18 cellular contexts compared by ENCODE assay signal in genomic region chr2:85199692-85200091, GRCh38.
"Had no signal": no experiment of that assay in that cellular context is flagged by ENCODE, and none has a peak within 500 bp of the region (broad histone marks: within the 10 kb centered on the region; RNA-seq: fewer than 3 reads in every experiment).

No MANE protein-coding gene starts in this region.

- H3K27ac Mint-ChIP-seq: activated T-helper 17 cell treated with anti-CD3 and anti-CD28 coated beads, Interleukin-2, amount 50 U/mL, for 72 hours had no signal

- H3K4me3 ChIP-seq: cardiac muscle cell, lower lobe of right lung, ovary, tibial nerve, uterus had no signal

- DNase-seq: activated CD4-positive, alpha-beta T cell treated with anti-CD3 and anti-CD28 coated beads, Interleukin-2, amount 50 U/mL, for 4 hours; activated CD4-positive, CD25-positive, alpha-beta regulatory T cell treated with anti-CD3 and anti-CD28 coated beads, Interleukin-2, amount 50 U/mL, for 72 hours; activated naive CD4-positive, alpha-beta T cell treated with Interleukin-2 at 50 U/mL for 16 hours; foreskin melanocyte; kidney glomerular epithelial cell; lower lobe of right lung; ovary; stimulated activated CD4-positive, alpha-beta T cell treated with anti-CD3 and anti-CD28 coated beads, Interleukin-4, amount 100 ng/mL, for 1 hour; stimulated activated naive CD4-positive, alpha-beta T cell; substantia nigra; T-helper 1 cell; T1000; uterus had no signal

- H3K4me1 ChIP-seq: tibial nerve, uterus had no signal

- H3K9me3 Mint-ChIP-seq: activated T-helper 17 cell treated with anti-CD3 and anti-CD28 coated beads, Interleukin-2, amount 50 U/mL, for 72 hours; mesothelial cell of epicardium; neural crest cell had no signal

- H3K36me3 Mint-ChIP-seq: mesothelial cell of epicardium had no signal

- H3K36me3 ChIP-seq: cardiac muscle cell, lower lobe of right lung, ovary, tibial nerve, uterus had no signal

- ATAC-seq: activated T-helper 17 cell treated with anti-CD3 and anti-CD28 coated beads, Interleukin-2, amount 50 U/mL, for 72 hours; lower lobe of right lung had no signal

- H3K4me3 Mint-ChIP-seq: activated T-helper 17 cell treated with anti-CD3 and anti-CD28 coated beads, Interleukin-2, amount 50 U/mL, for 72 hours; mesothelial cell of epicardium; neural crest cell had no signal

- H3K27ac ChIP-seq: cardiac muscle cell, lower lobe of right lung, ovary, tibial nerve, uterus had no signal

- H3K9me3 ChIP-seq: lower lobe of right lung, ovary, tibial nerve, uterus had no signal

- H3K27me3 ChIP-seq: cardiac muscle cell, ovary, tibial nerve, uterus had no signal

- H3K4me1 Mint-ChIP-seq: activated T-helper 17 cell treated with anti-CD3 and anti-CD28 coated beads, Interleukin-2, amount 50 U/mL, for 72 hours had no signal
